8 cellular contexts compared by ENCODE assay signal in genomic region chr1:8623651-8624192, GRCh38.
DNase-seq lines count a peak whose midpoint lies in the region; ATAC-seq, FAIRE-seq and TF ChIP-seq lines count a peak whose summit lies in the region.
"Not testable (repeated sequence)": the region's sequence is repeated elsewhere in the genome, so short reads cannot be mapped to it uniquely, and the experiment has no call there.

No MANE protein-coding gene starts in this region.

- not testable (repeated sequence) for H3K27ac ChIP-seq in CD4-positive, alpha-beta memory T cell (ENCODE audit: low read depth, low read length); naive thymus-derived CD4-positive, alpha-beta T cell (ENCODE audit: low read depth, low read length)
- H3K27ac ChIP-seq in OCI-LY3 (ENCODE audit: low read length) = peak overlapping the region; percentile 62

- H2AFZ ChIP-seq in OCI-LY3 (ENCODE audit: low read depth, low read length) = not testable (repeated sequence)

- peak; percentile 55 for ATAC-seq in GM21576 (IDR thresholded peaks at IDR 0.05; ENCODE audit: unreplicated experiment)
- ATAC-seq in naive thymus-derived CD4-positive, alpha-beta T cell = peak; percentile 55
- ATAC-seq in stimulated activated naive B cell treated with anti-CD40 and anti-IgM and Interleukin-4, amounts not matched to agents 10 μg/mL and 1 μg/mL and 100 μg/mL, for 72 hours (replicated peaks) = peak; percentile 84 to 87

- CTCF ChIA-PET in CD4-positive, alpha-beta memory T cell (lab: Charles Lee; ENCODE audit: partially characterized antibody); activated naive CD4-positive, alpha-beta T cell treated with anti-CD3 and anti-CD28 coated beads, Interleukin-2, amount 10 ng/mL, durations not matched to agents 7 days and 5 days (lab: Charles Lee); naive thymus-derived CD4-positive, alpha-beta T cell (lab: Charles Lee): not testable (repeated sequence)

- intact Hi-C loops in CD4-positive, alpha-beta memory T cell (cut with micrococcal nuclease); naive thymus-derived CD4-positive, alpha-beta T cell (cut with micrococcal nuclease): not testable (repeated sequence)

- not testable (repeated sequence) for H4K20me1 ChIP-seq in OCI-LY3 (ENCODE audit: insufficient read depth, low read length)

- H3K9ac ChIP-seq in OCI-LY3 (ENCODE audit: low read length) = not testable (repeated sequence)

- H3K4me2 ChIP-seq in OCI-LY3 (ENCODE audit: low read length) = peak overlapping the region; percentile 56

- not testable (repeated sequence) for H3K36me3 ChIP-seq in CD4-positive, alpha-beta memory T cell (ENCODE audit: insufficient read depth, low read length); OCI-LY3 (replicated peaks; ENCODE audit: low read depth, low read length); naive thymus-derived CD4-positive, alpha-beta T cell (ENCODE audit: control insufficient read depth in 2 of 3, insufficient read depth in 3 of 3, low read length in 3 of 3)

- H3K4me3 Mint-ChIP-seq in CD4-positive, alpha-beta memory T cell = peak overlapping the region in 5 of 8 donors; percentile 2 to 47 (median 15)
- not testable (repeated sequence) for H3K4me3 Mint-ChIP-seq in activated naive CD4-positive, alpha-beta T cell treated with anti-CD3 and anti-CD28 coated beads, Interleukin-2, amount 10 ng/mL, durations not matched to agents 7 days and 5 days
- peak overlapping the region in 1 of 10 donors; percentile 13 for H3K4me3 Mint-ChIP-seq in naive thymus-derived CD4-positive, alpha-beta T cell
- peak overlapping the region; percentile 36 to 59 for H3K4me3 Mint-ChIP-seq in stimulated activated naive B cell treated with anti-CD40 and anti-IgM and Interleukin-4, amounts not matched to agents 10 μg/mL and 1 μg/mL and 100 μg/mL, for 72 hours

- TF ChIP-seq CTCF in OCI-LY3 (IDR thresholded peaks at IDR 0.05; ENCODE audit: low read depth, low read length) = not testable (repeated sequence)

- H3K27me3 ChIP-seq in CD4-positive, alpha-beta memory T cell (ENCODE audit: insufficient read depth, low read length); OCI-LY3 (ENCODE audit: low read depth, low read length); naive thymus-derived CD4-positive, alpha-beta T cell (ENCODE audit: control insufficient read depth in 2 of 2, insufficient read depth in 2 of 2, low read length in 2 of 2): not testable (repeated sequence)

- not testable (repeated sequence) for H3K4me1 ChIP-seq in CD4-positive, alpha-beta memory T cell (ENCODE audit: insufficient read depth, low read length); naive thymus-derived CD4-positive, alpha-beta T cell (ENCODE audit: control insufficient read depth in 2 of 2, insufficient read depth in 2 of 2, low read length in 2 of 2)
- peaks cover 54% of the 10 kb centered on the region for H3K4me1 ChIP-seq in OCI-LY3 (ENCODE audit: low read length)

- not testable (repeated sequence) for H3K9me3 ChIP-seq in CD4-positive, alpha-beta memory T cell (ENCODE audit: control insufficient read depth in 1 of 2, low read length in 2 of 2); OCI-LY3 (ENCODE audit: insufficient read depth, low read length); naive thymus-derived CD4-positive, alpha-beta T cell (ENCODE audit: control insufficient read depth in 2 of 3, low read length in 3 of 3)

- H3K9me3 Mint-ChIP-seq in CD4-positive, alpha-beta memory T cell; activated naive CD4-positive, alpha-beta T cell treated with anti-CD3 and anti-CD28 coated beads, Interleukin-2, amount 10 ng/mL, durations not matched to agents 7 days and 5 days; naive thymus-derived CD4-positive, alpha-beta T cell; stimulated activated naive B cell treated with anti-CD40 and anti-IgM and Interleukin-4, amounts not matched to agents 10 μg/mL and 1 μg/mL and 100 μg/mL, for 72 hours: not testable (repeated sequence)

- H3K4me1 Mint-ChIP-seq in CD4-positive, alpha-beta memory T cell = peaks cover 6 to 16% (median 12%) of the 10 kb centered on the region in 4 donors
- H3K4me1 Mint-ChIP-seq in activated naive CD4-positive, alpha-beta T cell treated with anti-CD3 and anti-CD28 coated beads, Interleukin-2, amount 10 ng/mL, durations not matched to agents 7 days and 5 days = peaks cover 27% of the 10 kb centered on the region
- H3K4me1 Mint-ChIP-seq in naive thymus-derived CD4-positive, alpha-beta T cell = peaks cover 17 to 37% (median 27%) of the 10 kb centered on the region in 7 donors
- H3K4me1 Mint-ChIP-seq in stimulated activated naive B cell treated with anti-CD40 and anti-IgM and Interleukin-4, amounts not matched to agents 10 μg/mL and 1 μg/mL and 100 μg/mL, for 72 hours = peaks cover 37 to 67% of the 10 kb centered on the region in 2 donors

- FAIRE-seq in colon (lab: Jason Lieb, UNC) = peak; percentile 55

- H3K27ac Mint-ChIP-seq in CD4-positive, alpha-beta memory T cell = peak overlapping the region in 2 of 7 donors; percentile 52 to 80
- peak overlapping the region; percentile 35 for H3K27ac Mint-ChIP-seq in activated naive CD4-positive, alpha-beta T cell treated with anti-CD3 and anti-CD28 coated beads, Interleukin-2, amount 10 ng/mL, durations not matched to agents 7 days and 5 days
- peak overlapping the region in 2 of 9 donors; percentile 35 to 46 for H3K27ac Mint-ChIP-seq in naive thymus-derived CD4-positive, alpha-beta T cell
- H3K27ac Mint-ChIP-seq in stimulated activated naive B cell treated with anti-CD40 and anti-IgM and Interleukin-4, amounts not matched to agents 10 μg/mL and 1 μg/mL and 100 μg/mL, for 72 hours = peak overlapping the region; percentile 84

- H3K79me2 ChIP-seq in OCI-LY3 (ENCODE audit: low read length) = peaks cover 29% of the 10 kb centered on the region

- POLR2A ChIA-PET in CD4-positive, alpha-beta memory T cell (lab: Charles Lee; ENCODE audit: partially characterized antibody); naive thymus-derived CD4-positive, alpha-beta T cell (lab: Charles Lee): not testable (repeated sequence)

- H3K4me3 ChIP-seq in CD4-positive, alpha-beta memory T cell (ENCODE audit: low read length in 2 of 2); naive thymus-derived CD4-positive, alpha-beta T cell (ENCODE audit: low read length): not testable (repeated sequence)
- H3K4me3 ChIP-seq in OCI-LY3 (ENCODE audit: low read length) = peak overlapping the region; percentile 28; the same call in 1 of the 2 replicates

- H3K27me3 Mint-ChIP-seq in CD4-positive, alpha-beta memory T cell; activated naive CD4-positive, alpha-beta T cell treated with anti-CD3 and anti-CD28 coated beads, Interleukin-2, amount 10 ng/mL, durations not matched to agents 7 days and 5 days; naive thymus-derived CD4-positive, alpha-beta T cell; stimulated activated naive B cell treated with anti-CD40 and anti-IgM and Interleukin-4, amounts not matched to agents 10 μg/mL and 1 μg/mL and 100 μg/mL, for 72 hours: not testable (repeated sequence)

- peak in 3 of 5 donors; percentile 11 to 54 (median 33) for DNase-seq in CD4-positive, alpha-beta memory T cell
- peak; percentile 5 for DNase-seq in activated CD4-positive, alpha-beta T cell treated with anti-CD3 and anti-CD28 coated beads, Interleukin-2, amount 50 U/mL, for 4 hours
- not testable (repeated sequence) for DNase-seq in activated naive CD4-positive, alpha-beta T cell treated with anti-CD3 and anti-CD28 coated beads, Interleukin-2, amount 10 ng/mL, durations not matched to agents 7 days and 5 days; stimulated activated naive B cell treated with anti-CD40 and anti-IgM and Interleukin-4, amounts not matched to agents 10 μg/mL and 1 μg/mL and 100 μg/mL, for 72 hours
- peak in 1 of 9 donors; percentile 17 for DNase-seq in naive thymus-derived CD4-positive, alpha-beta T cell

- H3K36me3 Mint-ChIP-seq in CD4-positive, alpha-beta memory T cell = not testable (repeated sequence)
- peaks cover 32% of the 10 kb centered on the region for H3K36me3 Mint-ChIP-seq in activated naive CD4-positive, alpha-beta T cell treated with anti-CD3 and anti-CD28 coated beads, Interleukin-2, amount 10 ng/mL, durations not matched to agents 7 days and 5 days
- H3K36me3 Mint-ChIP-seq in naive thymus-derived CD4-positive, alpha-beta T cell = peaks cover 0 to 13% (median 6%) of the 10 kb centered on the region in 5 donors
- peaks cover 12 to 24% of the 10 kb centered on the region in 2 donors for H3K36me3 Mint-ChIP-seq in stimulated activated naive B cell treated with anti-CD40 and anti-IgM and Interleukin-4, amounts not matched to agents 10 μg/mL and 1 μg/mL and 100 μg/mL, for 72 hours
